In the genomic region with DNA sequence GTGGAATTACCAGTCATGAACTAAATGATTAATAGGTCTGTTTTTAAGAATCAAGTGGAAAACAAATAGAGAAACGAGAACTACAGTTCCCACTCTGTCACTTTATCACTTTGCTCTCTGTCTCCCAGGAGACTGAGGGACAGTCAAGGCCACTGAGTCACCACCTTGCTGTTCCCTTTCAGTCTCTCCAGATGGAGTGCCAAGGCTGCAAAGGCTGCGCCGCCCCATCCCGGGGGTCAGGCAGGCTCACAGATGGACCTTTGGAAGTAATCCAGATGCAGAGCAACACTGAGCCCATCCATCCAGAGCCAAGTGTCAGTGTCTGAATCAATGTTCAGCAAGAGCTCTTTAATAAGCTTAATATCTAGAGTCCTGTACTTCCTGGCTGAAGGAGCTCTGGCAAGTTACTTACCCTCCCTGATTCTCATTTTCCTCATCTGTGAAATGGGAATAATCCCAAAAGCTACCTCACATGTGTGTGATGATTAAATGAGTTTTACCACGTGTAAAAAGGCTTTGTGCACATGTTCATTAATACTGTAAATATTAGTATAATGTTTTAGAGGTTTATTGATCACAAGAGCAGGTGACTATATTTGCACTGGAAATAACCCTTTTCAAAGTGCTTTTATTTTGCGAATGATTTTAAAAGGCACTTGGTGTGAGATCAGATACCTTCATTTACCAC, we compare ENCODE assay signal across 12 cellular contexts. TPM values are rescaled to one million over a fixed set of nuclear protein-coding genes. Genes with fewer than 3 reads are reported as not detected.
A peak's percentile ranks its signal among the peaks of the same experiment; 100 is the strongest.
DNase-seq lines count a peak whose midpoint lies in the region; ATAC-seq and TF ChIP-seq lines count a peak whose summit lies in the region.
"Had no signal": no experiment of that assay in that cellular context is flagged by ENCODE, and none has a peak within 500 bp of the region (broad histone marks: within the 10 kb centered on the region; RNA-seq: fewer than 3 reads in every experiment).

No MANE protein-coding gene starts in this region.

- H3K27me3 ChIP-seq in hepatocyte: no peaks in the 10 kb centered on the region

- H3K27ac ChIP-seq in hepatocyte: no peak overlapping the region
- H3K27ac ChIP-seq: C4-2B had no signal

- H3K4me3 ChIP-seq in hepatocyte: no peak overlapping the region

- whole genome bisulfite sequencing in hepatocyte (ENCODE audit: low lambda C conversion rate, missing lambda C conversion rate): 60% methylated on average over 6 of the region's 6 CpGs

- H3K36me3 ChIP-seq in hepatocyte (replicated peaks; ENCODE audit: insufficient read depth, low read depth): no peaks in the 10 kb centered on the region

- ATAC-seq in HG03159 (IDR thresholded peaks at IDR 0.05; ENCODE audit: unreplicated experiment): no peak
- no peak for ATAC-seq in GM19463 (IDR thresholded peaks at IDR 0.05; ENCODE audit: unreplicated experiment)
- ATAC-seq: PC-3 had no signal

- H3K4me1 ChIP-seq in hepatocyte (ENCODE audit: insufficient read depth): no peaks in the 10 kb centered on the region

- no peaks in the 10 kb centered on the region for H4K20me1 ChIP-seq in hepatocyte (ENCODE audit: insufficient read depth, poor library complexity, severe bottlenecking)

- no peaks in the 10 kb centered on the region for H3K9me3 ChIP-seq in hepatocyte (ENCODE audit: low read depth)

- H3K9me2 ChIP-seq in hepatocyte (replicated peaks; ENCODE audit: insufficient read depth): no peaks in the 10 kb centered on the region

- DNase-seq in Daoy (ENCODE audit: low read depth): peak; percentile 13
- peak; percentile 29 for DNase-seq in astrocyte of the hippocampus (ENCODE audit: low read depth, low spot score)
- peak; percentile 36 for DNase-seq in hepatocyte (ENCODE audit: low spot score)
- DNase-seq in pulmonary artery endothelial cell (ENCODE audit: low read depth, low spot score): peak; percentile 83
- DNase-seq in effector CD8-positive, alpha-beta T cell (lab: John Stamatoyannopoulos, UW): no peak
- DNase-seq in epidermal melanocyte (ENCODE audit: insufficient read length, low spot score): no peak
- DNase-seq: activated T-cell treated with anti-CD3 and anti-CD28 coated beads for 4 hours, H9, PC-3 had no signal

- no peak for TF ChIP-seq CTCF in hepatocyte (IDR thresholded peaks at IDR 0.05; ENCODE audit: poor library complexity)

- H3K79me2 ChIP-seq in hepatocyte: no peaks in the 10 kb centered on the region

- no peak overlapping the region for H2AFZ ChIP-seq in hepatocyte

- H3K4me2 ChIP-seq in hepatocyte: no peak overlapping the region

RNA-seq across cellular contexts. Expression of a gene that starts 43.0 kb away (rescaled TPM):
- total RNA-seq in Daoy (2014; rRNA removed; shearing (Covaris generic)): 290 and 292 TPM in 2 replicates
- total RNA-seq in hepatocyte: 54.6 and 70.0 TPM in 2 replicates
- 63.4 and 67.9 TPM in 2 replicates for polyA plus RNA-seq in hepatocyte
- 3,607 and 5,886 TPM in 2 replicates for total RNA-seq in pulmonary artery endothelial cell

Comparison
In these comparisons a context has a peak if more than half of its experiments do, and no peak if none do; other contexts are left out.
1. DNase-seq: peak in Daoy (single experiment), astrocyte of the hippocampus (single experiment), hepatocyte (single experiment) and pulmonary artery endothelial cell (single experiment); none in effector CD8-positive, alpha-beta T cell (single experiment) and epidermal melanocyte (single experiment).
2. RNA of a gene that starts 43.0 kb away (total RNA-seq): 3,607 to 5,886 TPM in pulmonary artery endothelial cell; 290 to 292 TPM in Daoy and 54.6 to 70.0 TPM in hepatocyte; every median in the first group is over 10 times any median in the second.